Comparison of ENCODE assay signal across 10 cellular contexts in genomic region chr9:123338710-123339665, GRCh38. TPM values are rescaled to one million over a fixed set of nuclear protein-coding genes. Genes with fewer than 3 reads are reported as not detected.
DNase-seq lines count a peak whose midpoint lies in the region; ATAC-seq, FAIRE-seq and TF ChIP-seq lines count a peak whose summit lies in the region.
"Had no signal": no experiment of that assay in that cellular context is flagged by ENCODE, and none has a peak within 500 bp of the region (broad histone marks: within the 10 kb centered on the region; RNA-seq: fewer than 3 reads in every experiment).

No MANE protein-coding gene starts in this region.

- TF ChIP-seq POLR2A in endothelial cell of umbilical vein (IDR thresholded peaks at IDR 0.05; ENCODE audit: low read depth, low read length), result no peak

- CTCF ChIA-PET in endothelial cell of umbilical vein (lab: Charles Lee), result interaction anchor here (0.6 to 3.6 kb wide), 6 partner anchors 9 to 114 kb away, joined by 3 to 13 read pairs (median 4); no protein-coding TSS in a partner anchor

- dilution Hi-C loops in endothelial cell of umbilical vein (cut with MboI; ENCODE audit: extremely low pct_ligation_motif_present, low sequenced_read_pairs), result no loop called here

- POLR2A ChIA-PET in endothelial cell of umbilical vein (lab: Charles Lee), result interaction anchor here (0.6 kb wide), 1 partner anchor 9 kb away, joined by 3 read pairs; no protein-coding TSS in a partner anchor

- H3K9me3 ChIP-seq in endothelial cell of umbilical vein (replicated peaks; ENCODE audit: control insufficient read depth, insufficient read depth, low read length), result no peaks in the 10 kb centered on the region

- DNase-seq in NK-92 treated with Interleukin-12 subunit alpha and Interleukin-12 subunit beta, amount 100 ng/mL, for 24 hours (lab: John Stamatoyannopoulos, UW), result peak; percentile 66
- DNase-seq in NK-92 (lab: John Stamatoyannopoulos, UW; ENCODE audit: unreplicated experiment), result no peak
- peak; percentile 47 for DNase-seq in activated CD4-positive, alpha-beta T cell treated with anti-CD3 and anti-CD28 coated beads, Interleukin-2, amount 50 U/mL, for 1 hour
- peak; percentile 20 for DNase-seq in endothelial cell of umbilical vein (ENCODE audit: low read depth, low spot score)
- peak; percentile 46 for DNase-seq in stimulated activated CD4-positive, alpha-beta T cell treated with anti-CD3 and anti-CD28 coated beads, Interleukin-2, amount 100 ng/mL, for 4 hours (ENCODE audit: low read depth)
- DNase-seq in GF-D8 (lab: John Stamatoyannopoulos, UW), result no peak
- no peak for DNase-seq in foreskin keratinocyte

- TF ChIP-seq CTCF in endothelial cell of umbilical vein (IDR thresholded peaks at IDR 0.05; ENCODE audit: extremely low read depth in 1 of 2, insufficient read depth in 1 of 2, low read depth in 1 of 2, low read length in 2 of 2) (no peak), foreskin keratinocyte (conservative IDR thresholded peaks at IDR 0.05) (no peak)

- H3K27me3 ChIP-seq in endothelial cell of umbilical vein (ENCODE audit: control insufficient read depth in 2 of 2, insufficient read depth in 2 of 2, low read length in 2 of 2) (no peaks in the 10 kb centered on the region), foreskin keratinocyte (no peaks in the 10 kb centered on the region)

- H3K79me2 ChIP-seq in endothelial cell of umbilical vein (ENCODE audit: control insufficient read depth, insufficient read depth, low read length), result no peaks in the 10 kb centered on the region

- H2AFZ ChIP-seq in endothelial cell of umbilical vein (ENCODE audit: low read depth, low read length), result no peak overlapping the region

- no peaks in the 10 kb centered on the region for H3K36me3 ChIP-seq in endothelial cell of umbilical vein (ENCODE audit: control insufficient read depth in 2 of 2, extremely low read depth in 1 of 2, insufficient read depth in 2 of 2, low read length in 2 of 2)

- H3K4me3 ChIP-seq in endothelial cell of umbilical vein (replicated peaks in 1 of 3; ENCODE audit: insufficient read depth in 1 of 3, low read depth in 1 of 3, low read length in 3 of 3), result no peak overlapping the region

- ATAC-seq in HG03442 (IDR thresholded peaks at IDR 0.05; ENCODE audit: unreplicated experiment), result peak; percentile 63
- ATAC-seq in foreskin keratinocyte, result no peak

- H3K27ac ChIP-seq in endothelial cell of umbilical vein (ENCODE audit: insufficient read depth, low read depth, low read length) (no peak overlapping the region), foreskin keratinocyte (no peak overlapping the region)
- H3K27ac ChIP-seq: epithelial cell of prostate had no signal

- intact Hi-C loops in endothelial cell of umbilical vein (cut with micrococcal nuclease), result loop anchor here (1.0 kb wide), 1 partner anchor 71 kb away; the partner anchor contains the start of gene STRBP

- no peak for FAIRE-seq in endothelial cell of umbilical vein (lab: Jason Lieb, UNC)
- FAIRE-seq: A204.1 had no signal

- H4K20me1 ChIP-seq in endothelial cell of umbilical vein (replicated peaks; ENCODE audit: control insufficient read depth, extremely low read depth, insufficient read depth, low read length), result no peaks in the 10 kb centered on the region

- H3K4me1 ChIP-seq in endothelial cell of umbilical vein (ENCODE audit: control insufficient read depth, extremely low read depth, insufficient read depth, low read length), result no peaks in the 10 kb centered on the region
- peaks cover 11% of the 10 kb centered on the region for H3K4me1 ChIP-seq in foreskin keratinocyte

- no TSS peak for BruUV-seq in endothelial cell of umbilical vein (replicated peaks; lab: Mats Ljungman, UMichigan)

- H3K9me1 ChIP-seq in endothelial cell of umbilical vein (replicated peaks; ENCODE audit: control insufficient read depth, extremely low read depth, insufficient read depth, low read length), result no peaks in the 10 kb centered on the region

- no peak overlapping the region for H3K9ac ChIP-seq in endothelial cell of umbilical vein (replicated peaks; ENCODE audit: extremely low read depth, insufficient read depth, low read length)

- no peak overlapping the region for H3K4me2 ChIP-seq in endothelial cell of umbilical vein (ENCODE audit: insufficient read depth, low read length)

TF ChIP-seq in endothelial cell of umbilical vein, 7 proteins besides CTCF, POLR2A, EP300 and RAD21:
- TF ChIP-seq JUN (IDR thresholded peaks at IDR 0.05; ENCODE audit: borderline replicate concordance, insufficient read depth, insufficient read length, low read depth), result no peak
- no peak for TF ChIP-seq MYC (IDR thresholded peaks at IDR 0.05; ENCODE audit: low read depth, low read length)
- TF ChIP-seq GATA2 (IDR thresholded peaks at IDR 0.05; ENCODE audit: insufficient read depth, insufficient read length, low read depth, low read length), result no peak
- TF ChIP-seq FOS (IDR thresholded peaks at IDR 0.05; ENCODE audit: borderline replicate concordance, insufficient read depth, low read length), result no peak
- no peak for TF ChIP-seq EZH2 (IDR thresholded peaks at IDR 0.05; ENCODE audit: borderline replicate concordance, low read depth, low read length, severe bottlenecking)
- no peak for TF ChIP-seq POLR2AphosphoS5 (IDR thresholded peaks at IDR 0.05; ENCODE audit: insufficient read depth, low read depth, low read length)
- no peak for TF ChIP-seq MAX (IDR thresholded peaks at IDR 0.05; ENCODE audit: insufficient read depth, insufficient read length)

RNA-seq across cellular contexts. Expression of gene CRB2, which starts 17.0 kb away (rescaled TPM):
- not detected in 2 replicates for total RNA-seq in endothelial cell of umbilical vein
- polyA plus RNA-seq in endothelial cell of umbilical vein, result not detected in 2 replicates
- not detected in 2 replicates for polyA plus RNA-seq in endothelial cell of umbilical vein (2011; cell fraction: cytosol; rRNA removed)
- not detected in 2 replicates for polyA plus RNA-seq in endothelial cell of umbilical vein (2011; cell fraction: nucleus; rRNA removed)
- not detected in 2 replicates for polyA plus RNA-seq in endothelial cell of umbilical vein (2012)
- polyA minus RNA-seq in endothelial cell of umbilical vein, result not detected in 2 replicates
- polyA minus RNA-seq in endothelial cell of umbilical vein (2011; cell fraction: cytosol; rRNA and poly(A)+ RNA removed), result not detected
- not detected in 2 replicates for polyA minus RNA-seq in endothelial cell of umbilical vein (2011; cell fraction: nucleus; rRNA and poly(A)+ RNA removed)
- total RNA-seq in foreskin keratinocyte, result not detected in 2 replicates
- not detected in 2 replicates for polyA plus RNA-seq in foreskin keratinocyte

Comparison
In these comparisons a context has a peak if more than half of its experiments do, and no peak if none do; other contexts are left out.
1. DNase-seq: peak in NK-92 treated with Interleukin-12 subunit alpha and Interleukin-12 subunit beta, amount 100 ng/mL, for 24 hours (single experiment), activated CD4-positive, alpha-beta T cell treated with anti-CD3 and anti-CD28 coated beads, Interleukin-2, amount 50 U/mL, for 1 hour (single experiment), endothelial cell of umbilical vein (single experiment) and stimulated activated CD4-positive, alpha-beta T cell treated with anti-CD3 and anti-CD28 coated beads, Interleukin-2, amount 100 ng/mL, for 4 hours (single experiment); none in NK-92 (single experiment), GF-D8 (single experiment) and foreskin keratinocyte (0 of 2).